In genomic region chr9:137506702-137507171, GRCh38 we compare ENCODE assay signal across 16 cellular contexts. TPM values are rescaled to one million over a fixed set of nuclear protein-coding genes. Genes with fewer than 3 reads are reported as not detected.
DNase-seq lines count a peak whose midpoint lies in the region; FAIRE-seq and TF ChIP-seq lines count a peak whose summit lies in the region.
"Had no signal": no experiment of that assay in that cellular context is flagged by ENCODE, and none has a peak within 500 bp of the region (broad histone marks: within the 10 kb centered on the region; RNA-seq: fewer than 3 reads in every experiment).

No MANE protein-coding gene starts in this region.

- H2AFZ ChIP-seq in astrocyte (ENCODE audit: low read depth, low read length) (no peak overlapping the region), mesenchymal stem cell (ENCODE audit: low read depth, low read length) (no peak overlapping the region)

- H2BK12ac ChIP-seq in mesenchymal stem cell (ENCODE audit: low read length in 2 of 2) = no peak overlapping the region

- no peak overlapping the region for H2AK5ac ChIP-seq in mesenchymal stem cell (ENCODE audit: low read length, severe bottlenecking)

- no peak overlapping the region for H3K9ac ChIP-seq in astrocyte (ENCODE audit: low read length)
- H3K9ac ChIP-seq in mesenchymal stem cell (ENCODE audit: low read length) = no peak overlapping the region

- no peak overlapping the region for H3K27ac ChIP-seq in astrocyte (ENCODE audit: low read depth, low read length)
- no peak overlapping the region for H3K27ac ChIP-seq in mesenchymal stem cell (ENCODE audit: low read length, poor library complexity, severe bottlenecking)
- H3K27ac ChIP-seq: left ventricle myocardium inferior had no signal

- H3K36me3 ChIP-seq in BJ (ENCODE audit: control insufficient read depth, insufficient read depth, low read length) = no peaks in the 10 kb centered on the region
- H3K36me3 ChIP-seq in astrocyte (ENCODE audit: insufficient read depth, low read length) = no peaks in the 10 kb centered on the region
- peaks cover 4 to 8% of the 10 kb centered on the region in 2 experiments for H3K36me3 ChIP-seq in mesenchymal stem cell (ENCODE audit: control insufficient read depth in 1 of 2, insufficient read depth in 2 of 2, low read depth in 1 of 2, low read length in 2 of 2)

- WGBS in mesenchymal stem cell = 94% methylated on average over 26 of the region's 26 CpGs

- peaks cover 22% of the 10 kb centered on the region for H3K36me3 Mint-ChIP-seq in astrocyte (ENCODE audit: low read depth, unreplicated experiment)

- DNase-seq in BJ (ENCODE audit: low read depth) (peak; percentile 55), GM04504 (ENCODE audit: low read depth) (peak; percentile 72), astrocyte (ENCODE audit: low read depth) (peak; percentile 49), mesenchymal stem cell (peak; percentile 25), NCI-H2029 (lab: John Stamatoyannopoulos, UW) (no peak), NCI-H524 (lab: John Stamatoyannopoulos, UW) (no peak), RPMI8226 (no peak)
- DNase-seq in stimulated activated naive CD4-positive, alpha-beta T cell (lab: John Stamatoyannopoulos, UW) = no peak
- DNase-seq: AML-193; effector CD8-positive, alpha-beta T cell; left ventricle myocardium inferior; NCI-H2029 treated with DMSO at 0.1 percent for 48 hours; NCI-H510A; Right ventricle myocardium superior had no signal

- no peak overlapping the region for H3K18ac ChIP-seq in mesenchymal stem cell (ENCODE audit: low read depth in 1 of 2, low read length in 2 of 2)

- TF ChIP-seq CTCF in BJ (IDR thresholded peaks at IDR 0.05; ENCODE audit: insufficient read depth, low read depth, low read length) (no peak), astrocyte (IDR thresholded peaks at IDR 0.05; ENCODE audit: insufficient read depth, low read depth, low read length) (no peak)

- H3K9me3 ChIP-seq in astrocyte (ENCODE audit: insufficient read depth, low read depth, low read length) (no peaks in the 10 kb centered on the region), mesenchymal stem cell (ENCODE audit: control insufficient read depth, low read length) (peaks cover 3% of the 10 kb centered on the region)
- H3K9me3 ChIP-seq: left ventricle myocardium inferior had no signal

- no peak overlapping the region for H3K4ac ChIP-seq in mesenchymal stem cell (ENCODE audit: low read depth in 1 of 2, low read length in 2 of 2)

- CTCF ChIA-PET in BJ (lab: Yijun Ruan, JAX) = interaction anchor here (0.6 to 1.6 kb wide), 4 partner anchors 10 to 83 kb away, joined by 3 to 7 read pairs (median 4); partner anchors contain the start of genes EXD3 and NOXA1

- no peak for FAIRE-seq in astrocyte (lab: Jason Lieb, UNC)

- no peak overlapping the region for H3K23ac ChIP-seq in mesenchymal stem cell (ENCODE audit: low read length in 2 of 2)

- POLR2A ChIA-PET in BJ (lab: Charles Lee) = no interaction called here

- H3K4me2 ChIP-seq in astrocyte (ENCODE audit: low read length) = no peak overlapping the region
- H3K4me2 ChIP-seq in mesenchymal stem cell (ENCODE audit: low read length, poor library complexity, severe bottlenecking) = no peak overlapping the region

- H4K20me1 ChIP-seq in astrocyte (ENCODE audit: insufficient read depth, low read length) = no peaks in the 10 kb centered on the region

- H3K9me3 Mint-ChIP-seq in astrocyte (ENCODE audit: unreplicated experiment) = peaks cover 19% of the 10 kb centered on the region
- H3K9me3 Mint-ChIP-seq: central memory CD8-positive, alpha-beta T cell had no signal

- H3K4me3 Mint-ChIP-seq in astrocyte (ENCODE audit: unreplicated experiment) = no peak overlapping the region
- H3K4me3 Mint-ChIP-seq: central memory CD8-positive, alpha-beta T cell had no signal

- no peaks in the 10 kb centered on the region for H3K4me1 Mint-ChIP-seq in astrocyte (ENCODE audit: low read depth, unreplicated experiment)
- H3K4me1 Mint-ChIP-seq: central memory CD8-positive, alpha-beta T cell had no signal

- no peaks in the 10 kb centered on the region for H3K79me2 ChIP-seq in astrocyte (ENCODE audit: insufficient read depth, low read length)

- no peak overlapping the region for H3K14ac ChIP-seq in mesenchymal stem cell (ENCODE audit: low read length in 2 of 2)

- no peaks in the 10 kb centered on the region for H3K27me3 ChIP-seq in BJ (ENCODE audit: control insufficient read depth, insufficient read depth, low read length)
- no peaks in the 10 kb centered on the region for H3K27me3 ChIP-seq in astrocyte (ENCODE audit: insufficient read depth, low read length)
- H3K27me3 ChIP-seq in mesenchymal stem cell (ENCODE audit: control insufficient read depth in 1 of 2, insufficient read depth in 1 of 2, low read length in 2 of 2) = no peaks in the 10 kb centered on the region

- no peak overlapping the region for H4K91ac ChIP-seq in mesenchymal stem cell (ENCODE audit: low read length)

- H3K4me3 ChIP-seq in BJ (ENCODE audit: low read depth, low read length) (no peak overlapping the region), astrocyte (ENCODE audit: insufficient read depth, low read depth, low read length) (no peak overlapping the region), mesenchymal stem cell (ENCODE audit: insufficient read depth in 1 of 2, low read depth in 1 of 2, low read length in 2 of 2) (no peak overlapping the region)
- H3K4me3 ChIP-seq: left ventricle myocardium inferior had no signal

- no peak overlapping the region for H3K27ac Mint-ChIP-seq in astrocyte (ENCODE audit: unreplicated experiment)
- H3K27ac Mint-ChIP-seq: activated T-helper 2 cell treated with anti-CD3 and anti-CD28 coated beads, Interferon-gamma antibody, Interleukin-2, Interleukin-4, amounts not matched to agents 10 μg/mL and 5 μg/mL and 100 μg/mL, durations not matched to agents 14 hours and 24 hours and 36 hours had no signal

- H2BK15ac ChIP-seq in mesenchymal stem cell (ENCODE audit: low read depth, poor library complexity, severe bottlenecking) = no peak overlapping the region

- H3K4me1 ChIP-seq in astrocyte (ENCODE audit: insufficient read depth, low read length) (no peaks in the 10 kb centered on the region), mesenchymal stem cell (ENCODE audit: control insufficient read depth, insufficient read depth, low read depth, low read length) (peaks cover 4% of the 10 kb centered on the region)
- H3K4me1 ChIP-seq: left ventricle myocardium inferior had no signal

- no peak overlapping the region for H4K8ac ChIP-seq in mesenchymal stem cell (ENCODE audit: low read length)

- H2BK5ac ChIP-seq in mesenchymal stem cell (ENCODE audit: low read depth, low read length, poor library complexity, severe bottlenecking) = no peak overlapping the region

- no peaks in the 10 kb centered on the region for H3K79me1 ChIP-seq in mesenchymal stem cell (replicated peaks; ENCODE audit: low read length, poor library complexity, severe bottlenecking)

- H2BK120ac ChIP-seq in mesenchymal stem cell (ENCODE audit: low read depth, low read length) = no peak overlapping the region

- peaks cover 2% of the 10 kb centered on the region for H3K27me3 Mint-ChIP-seq in astrocyte (ENCODE audit: low read depth, unreplicated experiment)
- H3K27me3 Mint-ChIP-seq: central memory CD8-positive, alpha-beta T cell had no signal

RNA-seq across cellular contexts. Expression of gene PNPLA7, which starts 43.5 kb away (rescaled TPM):
- 0.40 and 0.63 TPM in 2 replicates for polyA plus RNA-seq in BJ (2011; rRNA removed)
- 0.71 and 0.93 TPM in 2 replicates for polyA minus RNA-seq in BJ (2011; rRNA and poly(A)+ RNA removed)
- total RNA-seq in astrocyte = 2.6 and 2.9 TPM in 2 replicates
- polyA plus RNA-seq in mesenchymal stem cell (2013, experiment 1 of 2) = 1.1 TPM
- polyA plus RNA-seq in mesenchymal stem cell (2013, experiment 2 of 2) = 1.2 TPM

RNA-seq across cellular contexts. Expression of gene MRPL41, which starts 44.9 kb away (rescaled TPM):
- 19.8 and 28.7 TPM in 2 replicates for polyA plus RNA-seq in BJ (2011; rRNA removed)
- 2.8 and 4.5 TPM in 2 replicates for polyA minus RNA-seq in BJ (2011; rRNA and poly(A)+ RNA removed)
- 58.6 and 62.9 TPM in 2 replicates for total RNA-seq in astrocyte
- 57.4 TPM for polyA plus RNA-seq in mesenchymal stem cell (2013, experiment 1 of 2)
- 58.2 TPM for polyA plus RNA-seq in mesenchymal stem cell (2013, experiment 2 of 2)

RNA-seq across cellular contexts. Expression of gene NSMF, which starts 47.6 kb away (rescaled TPM):
- polyA plus RNA-seq in BJ (2011; rRNA removed) = 21.5 and 35.7 TPM in 2 replicates
- 11.0 and 23.6 TPM in 2 replicates for polyA minus RNA-seq in BJ (2011; rRNA and poly(A)+ RNA removed)
- 48.8 and 50.5 TPM in 2 replicates for total RNA-seq in astrocyte
- 30.2 TPM for polyA plus RNA-seq in mesenchymal stem cell (2013, experiment 1 of 2)
- 30.0 TPM for polyA plus RNA-seq in mesenchymal stem cell (2013, experiment 2 of 2)

Comparison
In these comparisons a context has a peak if more than half of its experiments do, and no peak if none do; other contexts are left out.
1. DNase-seq: peak in BJ (single experiment), GM04504 (single experiment), astrocyte (single experiment) and mesenchymal stem cell (single experiment); none in NCI-H2029 (single experiment), NCI-H524 (0 of 2), RPMI8226 (single experiment) and stimulated activated naive CD4-positive, alpha-beta T cell (0 of 6).